ENCODE assay signal across 29 cellular contexts in genomic region chr3:94065819-94066218, GRCh38. TPM values are rescaled to one million over a fixed set of nuclear protein-coding genes. Genes with fewer than 3 reads are reported as not detected.
DNase-seq lines count a peak whose midpoint lies in the region; ATAC-seq and TF ChIP-seq lines count a peak whose summit lies in the region.
"Had no signal": no experiment of that assay in that cellular context is flagged by ENCODE, and none has a peak within 500 bp of the region (broad histone marks: within the 10 kb centered on the region; RNA-seq: fewer than 3 reads in every experiment).

No MANE protein-coding gene starts in this region.

- no peak overlapping the region for H3K27ac ChIP-seq in BLaER1 treated with 17β-estradiol and CSF1 and Interleukin-3, amounts not matched to agents 10 nM and 100 nM
- H3K27ac ChIP-seq in OCI-LY7 (ENCODE audit: low read depth, low read length, poor library complexity, severe bottlenecking) (no peak overlapping the region), endodermal cell (ENCODE audit: low read depth, low read length) (no peak overlapping the region)
- H3K27ac ChIP-seq: cardiac muscle cell, coronary artery, Peyer's patch had no signal

- TF ChIP-seq CTCF in OCI-LY7 (conservative IDR thresholded peaks at IDR 0.05; ENCODE audit: low read length) = no peak
- TF ChIP-seq CTCF in endodermal cell (conservative IDR thresholded peaks at IDR 0.05) = no peak
- no peak for TF ChIP-seq CTCF in GM13977 (IDR thresholded peaks at IDR 0.05; ENCODE audit: extremely low read depth, insufficient read depth, missing control alignments)

- H3K36me3 Mint-ChIP-seq in endodermal cell (ENCODE audit: low read depth) = peaks cover 26% of the 10 kb centered on the region

- H3K36me3 ChIP-seq in BLaER1 treated with 17β-estradiol and CSF1 and Interleukin-3, amounts not matched to agents 10 nM and 100 nM = peaks cover 16 to 48% (median 28%) of the 10 kb centered on the region in 11 experiments
- H3K36me3 ChIP-seq in OCI-LY7 (ENCODE audit: insufficient read depth, low read length) (peaks cover 38% of the 10 kb centered on the region), endodermal cell (ENCODE audit: control insufficient read depth, insufficient read depth, low read length) (peaks cover 25% of the 10 kb centered on the region)
- H3K36me3 ChIP-seq: cardiac muscle cell had no signal

- 92 to 100% methylated on average over 1 of the region's 1 CpG for WGBS in endodermal cell (ENCODE audit: insufficient coverage in 1 of 2, insufficient read length in 1 of 2), 2 experiments

- H3K9me3 Mint-ChIP-seq in endodermal cell = peaks cover 15% of the 10 kb centered on the region
- H3K9me3 Mint-ChIP-seq: effector memory CD8-positive, alpha-beta T cell had no signal

- peak overlapping the region in 1 of 10 experiments; percentile 65; a peak in 1 of 20 replicates for H3K4me3 ChIP-seq in BLaER1 treated with 17β-estradiol and CSF1 and Interleukin-3, amounts not matched to agents 10 nM and 100 nM
- H3K4me3 ChIP-seq in OCI-LY7 (ENCODE audit: low read depth, low read length, poor library complexity, severe bottlenecking) (no peak overlapping the region), endodermal cell (ENCODE audit: low read length) (peak overlapping the region; percentile 70)
- H3K4me3 ChIP-seq: ascending aorta, cardiac muscle cell, coronary artery, Peyer's patch, stomach had no signal

- H3K9ac ChIP-seq in BLaER1 treated with 17β-estradiol and CSF1 and Interleukin-3, amounts not matched to agents 10 nM and 100 nM = peak overlapping the region in 2 of 11 experiments; percentile 20 to 45; a peak in 2 of 22 replicates
- H3K9ac ChIP-seq in endodermal cell (ENCODE audit: extremely low read depth, low read length, poor library complexity, severe bottlenecking) = no peak overlapping the region

- POLR2A ChIA-PET in OCI-LY7 (lab: Charles Lee) = interaction anchor here (0.7 to 1.4 kb wide), 7 partner anchors 9 to 1133 kb away, joined by 3 read pairs; no protein-coding TSS in a partner anchor

- no peak for DNase-seq in activated CD4-positive, CD25-positive, alpha-beta regulatory T cell treated with anti-CD3 and anti-CD28 coated beads, Interleukin-2, amount 50 U/mL, for 72 hours
- DNase-seq in OCI-LY7 (ENCODE audit: low spot score) (no peak), endodermal cell (no peak), T1000 (lab: John Stamatoyannopoulos, UW) (no peak), GM13977 (ENCODE audit: low spot score) (no peak)
- no peak for DNase-seq in activated CD8-positive, alpha-beta memory T cell treated with anti-CD3 and anti-CD28 coated beads for 24 hours
- DNase-seq: 8988T; activated CD4-positive, alpha-beta T cell treated with anti-CD3 and anti-CD28 coated beads, Interleukin-2, amount 50 U/mL, for 48 hours; activated CD8-positive, alpha-beta memory T cell treated with anti-CD3 and anti-CD28 coated beads, Interleukin-2, amount 50 U/mL, for 48 hours; activated gamma-delta T cell; activated naive CD8-positive, alpha-beta T cell treated with anti-CD3 and anti-CD28 coated beads, Interleukin-2, amount 10 ng/mL, durations not matched to agents 7 days and 5 days; CD4-positive, alpha-beta memory T cell; effector memory CD8-positive, alpha-beta T cell; EL; NCI-H146; Peyer's patch; right cardiac atrium; SHP77; stimulated activated CD4-positive, alpha-beta T cell treated with anti-CD3 and anti-CD28 coated beads, Interleukin-1b, Interleukin-23, amount 100 ng/mL, for 48 hours; stomach had no signal

- H4K20me1 ChIP-seq in BLaER1 treated with 17β-estradiol and CSF1 and Interleukin-3, amounts not matched to agents 10 nM and 100 nM = peaks cover 0 to 18% (median 6%) of the 10 kb centered on the region in 11 experiments; a peak in 7 of 22 replicates
- H4K20me1 ChIP-seq in OCI-LY7 (ENCODE audit: insufficient read depth, low read length) = no peaks in the 10 kb centered on the region

- BruUV-seq in OCI-LY7 (replicated peaks; lab: Mats Ljungman, UMichigan) = no TSS peak

- H3K27me3 ChIP-seq in BLaER1 treated with 17β-estradiol and CSF1 and Interleukin-3, amounts not matched to agents 10 nM and 100 nM = no peaks in the 10 kb centered on the region
- no peaks in the 10 kb centered on the region for H3K27me3 ChIP-seq in endodermal cell (ENCODE audit: control insufficient read depth, insufficient read depth, low read length, poor library complexity, severe bottlenecking)
- H3K27me3 ChIP-seq: ascending aorta, cardiac muscle cell, Peyer's patch, stomach had no signal

- peaks cover 46% of the 10 kb centered on the region for H3K79me2 ChIP-seq in OCI-LY7 (ENCODE audit: insufficient read depth, low read depth, low read length)

- peaks cover 20 to 44% (median 31%) of the 10 kb centered on the region in 10 experiments for H3K4me1 ChIP-seq in BLaER1 treated with 17β-estradiol and CSF1 and Interleukin-3, amounts not matched to agents 10 nM and 100 nM
- H3K4me1 ChIP-seq in OCI-LY7 (ENCODE audit: insufficient read depth, low read length, poor library complexity, severe bottlenecking) = peaks cover 32% of the 10 kb centered on the region
- peaks cover 4% of the 10 kb centered on the region for H3K4me1 ChIP-seq in endodermal cell (ENCODE audit: control insufficient read depth, insufficient read depth, low read length)

- CTCF ChIA-PET in OCI-LY7 (lab: Charles Lee; ENCODE audit: unreplicated experiment) = no interaction called here

- peaks cover 4 to 18% (median 13%) of the 10 kb centered on the region in 11 experiments; a peak in 20 of 22 replicates for H3K9me3 ChIP-seq in BLaER1 treated with 17β-estradiol and CSF1 and Interleukin-3, amounts not matched to agents 10 nM and 100 nM (replicated peaks in 1 of 11)
- peaks cover 21% of the 10 kb centered on the region for H3K9me3 ChIP-seq in OCI-LY7 (ENCODE audit: low read length)
- peaks cover 22% of the 10 kb centered on the region for H3K9me3 ChIP-seq in endodermal cell (ENCODE audit: control insufficient read depth, low read length)
- H3K9me3 ChIP-seq: ascending aorta, Peyer's patch, stomach had no signal

- no peaks in the 10 kb centered on the region for H3K9me2 ChIP-seq in OCI-LY7 (ENCODE audit: insufficient read depth, low read length)

- no peak overlapping the region for H3K27ac Mint-ChIP-seq in endodermal cell
- H3K27ac Mint-ChIP-seq: memory B cell had no signal

- no peak overlapping the region for H2AFZ ChIP-seq in OCI-LY7 (ENCODE audit: low read length)

- no peaks in the 10 kb centered on the region for H3K27me3 Mint-ChIP-seq in endodermal cell (ENCODE audit: insufficient read depth)
- H3K27me3 Mint-ChIP-seq: activated naive CD8-positive, alpha-beta T cell treated with anti-CD3 and anti-CD28 coated beads, Interleukin-2, amount 10 ng/mL, durations not matched to agents 7 days and 5 days; CD4-positive, alpha-beta memory T cell; effector memory CD8-positive, alpha-beta T cell; IgD-negative memory B cell; memory B cell had no signal

- H3K4me1 Mint-ChIP-seq in endodermal cell = peaks cover 28% of the 10 kb centered on the region

- ATAC-seq in activated CD4-positive, CD25-positive, alpha-beta regulatory T cell treated with anti-CD3 and anti-CD28 coated beads, Interleukin-2, amount 50 U/mL, for 24 hours = peak; percentile 9 to 28
- ATAC-seq: effector memory CD8-positive, alpha-beta T cell; HCT116; left lobe of liver; right cardiac atrium had no signal

- intact Hi-C loops in OCI-LY7 (cut with micrococcal nuclease; ENCODE audit: unreplicated experiment) = loop anchor here (5.0 kb wide), 1 partner anchor 44 kb away; no protein-coding TSS in a partner anchor

- H3K4me2 ChIP-seq in BLaER1 treated with 17β-estradiol and CSF1 and Interleukin-3, amounts not matched to agents 10 nM and 100 nM = peak overlapping the region in 7 of 11 experiments; percentile 87 to 97 (median 93); a peak in 11 of 22 replicates
- H3K4me2 ChIP-seq in OCI-LY7 (ENCODE audit: low read length) = peak overlapping the region; percentile 42; the same call in 1 of the 2 replicates

- in situ Hi-C loops in GM13977 (cut with MboI; ENCODE audit: low pct_unique_long_range_greater_than_20kb, low sequenced_read_pairs, unreplicated experiment) = no loop called here

- H3K4me3 Mint-ChIP-seq in endodermal cell = no peak overlapping the region
- H3K4me3 Mint-ChIP-seq: memory B cell had no signal

RNA-seq across cellular contexts. Expression of gene NSUN3, which starts 3.0 kb away (rescaled TPM):
- total RNA-seq in OCI-LY7 (2014; rRNA removed; shearing (Covaris generic)) = 10.4 and 16.4 TPM in 2 replicates
- total RNA-seq in OCI-LY7 (2022) = 13.5 and 17.7 TPM in 2 replicates
- 10 to 100 TPM; 18.5 to 22.6 TPM for total RNA-seq in endodermal cell
- polyA plus RNA-seq in endodermal cell (2013, experiment 1 of 2) = 11.3 TPM
- polyA plus RNA-seq in endodermal cell (2013, experiment 2 of 2) = 11.4 TPM

RNA-seq across cellular contexts. Expression of gene DHFR2, which starts 3.1 kb away (rescaled TPM):
- total RNA-seq in OCI-LY7 (2014; rRNA removed; shearing (Covaris generic)) = 4.5 and 5.0 TPM in 2 replicates
- total RNA-seq in OCI-LY7 (2022) (5.7 and 8.2 TPM in 2 replicates), endodermal cell (1 to 10 TPM; 4.2 to 5.3 TPM)
- 5.9 TPM for polyA plus RNA-seq in endodermal cell (2013, experiment 1 of 2)
- 5.8 TPM for polyA plus RNA-seq in endodermal cell (2013, experiment 2 of 2)

RNA-seq across cellular contexts. Expression of gene STX19, which starts 37.4 kb away (rescaled TPM):
- total RNA-seq in OCI-LY7 (2014; rRNA removed; shearing (Covaris generic)) = not detected in 2 replicates
- total RNA-seq in OCI-LY7 (2022) = not detected in 2 replicates
- total RNA-seq in endodermal cell = not detected
- polyA plus RNA-seq in endodermal cell (2013, experiment 1 of 2) = 0.21 TPM
- polyA plus RNA-seq in endodermal cell (2013, experiment 2 of 2) = 0.25 TPM
- total RNA-seq: activated naive CD8-positive, alpha-beta T cell treated with anti-CD3 and anti-CD28 coated beads, Interleukin-2, amount 10 ng/mL, durations not matched to agents 7 days and 5 days; ascending aorta; cardiac muscle cell; left lobe of liver had no signal
- polyA plus RNA-seq: cardiac muscle cell, right cardiac atrium had no signal
